ENCODE assay signal across 8 cellular contexts in the genomic region with DNA sequence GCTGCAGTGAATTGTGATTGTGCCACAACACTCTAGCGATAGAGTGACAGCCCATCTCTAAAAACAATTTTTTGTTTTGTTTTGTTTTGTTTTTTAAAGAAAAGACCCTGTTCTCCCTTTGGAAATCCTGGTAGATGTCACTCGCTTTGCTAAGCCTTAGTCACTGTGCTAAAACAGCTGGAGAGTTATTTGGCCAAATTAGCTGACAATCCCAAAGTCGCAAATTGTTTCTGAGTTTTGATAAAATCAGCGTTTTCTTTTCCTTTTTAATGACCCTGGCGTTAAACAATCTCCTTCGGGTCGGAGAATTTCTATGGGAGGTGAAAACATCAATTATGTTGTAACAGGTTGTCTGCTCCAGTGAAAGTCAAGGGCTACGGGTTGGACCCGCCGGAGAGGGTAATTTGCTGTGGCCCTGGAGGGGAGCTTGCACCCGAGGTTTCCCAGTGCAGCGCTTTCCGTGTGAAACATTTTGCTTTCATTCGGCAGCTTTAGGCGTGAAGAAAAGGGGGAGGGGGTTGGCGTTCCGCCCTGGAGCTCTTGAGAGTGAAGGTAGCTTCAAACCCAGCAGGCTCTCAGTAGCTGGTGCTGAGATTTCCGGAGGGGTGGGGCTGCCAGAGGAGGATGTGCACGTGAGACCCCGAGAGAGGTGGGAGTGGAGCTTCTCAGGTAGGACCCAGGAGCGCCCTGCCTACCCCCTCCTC.
A peak's percentile ranks its signal among the peaks of the same experiment; 100 is the strongest.
DNase-seq lines count a peak whose midpoint lies in the region; ATAC-seq and TF ChIP-seq lines count a peak whose summit lies in the region.

No MANE protein-coding gene starts in this region.

- H3K27me3 Mint-ChIP-seq in activated CD4-positive, alpha-beta T cell treated with anti-CD3 and anti-CD28 coated beads, Interleukin-2, amount 10 ng/mL, durations not matched to agents 7 days and 5 days: peaks cover 61% of the 10 kb centered on the region
- peaks cover 41% of the 10 kb centered on the region for H3K27me3 Mint-ChIP-seq in stimulated activated naive CD8-positive, alpha-beta T cell treated with anti-CD3 and anti-CD28 coated beads, Interleukin-15, Interleukin-2, amounts not matched to agents 100 ng/mL and 50 ng/mL, for 24 hours

- H3K4me1 Mint-ChIP-seq in activated CD4-positive, alpha-beta T cell treated with anti-CD3 and anti-CD28 coated beads, Interleukin-2, amount 10 ng/mL, durations not matched to agents 7 days and 5 days: peaks cover 6% of the 10 kb centered on the region
- H3K4me1 Mint-ChIP-seq in stimulated activated naive CD8-positive, alpha-beta T cell treated with anti-CD3 and anti-CD28 coated beads, Interleukin-15, Interleukin-2, amounts not matched to agents 100 ng/mL and 50 ng/mL, for 24 hours (ENCODE audit: low read depth): peaks cover 8% of the 10 kb centered on the region

- peak; percentile 20 for DNase-seq in activated CD4-positive, alpha-beta T cell treated with anti-CD3 and anti-CD28 coated beads, Interleukin-2, amount 10 ng/mL, durations not matched to agents 7 days and 5 days
- no peak for DNase-seq in activated CD4-positive, alpha-beta T cell treated with anti-CD3 and anti-CD28 coated beads, Interleukin-2, amount 50 U/mL, for 4 hours
- DNase-seq in astrocyte of the cerebellum (ENCODE audit: low read depth) (no peak), kidney glomerular epithelial cell (lab: John Stamatoyannopoulos, UW) (peak; percentile 17), cerebellar nuclear complex (lab: John Stamatoyannopoulos, UW) (no peak), GOT3 (lab: John Stamatoyannopoulos, UW) (no peak)

- no peaks in the 10 kb centered on the region for H3K9me3 Mint-ChIP-seq in activated CD4-positive, alpha-beta T cell treated with anti-CD3 and anti-CD28 coated beads, Interleukin-2, amount 10 ng/mL, durations not matched to agents 7 days and 5 days
- H3K9me3 Mint-ChIP-seq in stimulated activated naive CD8-positive, alpha-beta T cell treated with anti-CD3 and anti-CD28 coated beads, Interleukin-15, Interleukin-2, amounts not matched to agents 100 ng/mL and 50 ng/mL, for 24 hours: no peaks in the 10 kb centered on the region

- H3K27ac Mint-ChIP-seq in activated CD4-positive, alpha-beta T cell treated with anti-CD3 and anti-CD28 coated beads, Interleukin-2, amount 10 ng/mL, durations not matched to agents 7 days and 5 days: no peak overlapping the region
- no peak overlapping the region for H3K27ac Mint-ChIP-seq in stimulated activated naive CD8-positive, alpha-beta T cell treated with anti-CD3 and anti-CD28 coated beads, Interleukin-15, Interleukin-2, amounts not matched to agents 100 ng/mL and 50 ng/mL, for 24 hours

- peak overlapping the region; percentile 64 for H3K4me3 Mint-ChIP-seq in activated CD4-positive, alpha-beta T cell treated with anti-CD3 and anti-CD28 coated beads, Interleukin-2, amount 10 ng/mL, durations not matched to agents 7 days and 5 days
- peak overlapping the region; percentile 72 for H3K4me3 Mint-ChIP-seq in stimulated activated naive CD8-positive, alpha-beta T cell treated with anti-CD3 and anti-CD28 coated beads, Interleukin-15, Interleukin-2, amounts not matched to agents 100 ng/mL and 50 ng/mL, for 24 hours

- TF ChIP-seq CTCF in astrocyte of the cerebellum (IDR thresholded peaks at IDR 0.05; ENCODE audit: low read depth, low read length, missing control alignments): no peak

- no peak for ATAC-seq in GM18873 (IDR thresholded peaks at IDR 0.05; ENCODE audit: low FRiP score, unreplicated experiment)

- in situ Hi-C loops in astrocyte of the cerebellum (cut with HindIII; ENCODE audit: low sequenced_read_pairs): no loop called here

- CTCF ChIA-PET in activated CD4-positive, alpha-beta T cell treated with anti-CD3 and anti-CD28 coated beads, Interleukin-2, amount 10 ng/mL, durations not matched to agents 7 days and 5 days (lab: Charles Lee): no interaction called here

- peak overlapping the region; percentile 46 for H3K4me3 ChIP-seq in astrocyte of the cerebellum (ENCODE audit: low read depth, low read length)

- peaks cover 2% of the 10 kb centered on the region for H3K36me3 Mint-ChIP-seq in activated CD4-positive, alpha-beta T cell treated with anti-CD3 and anti-CD28 coated beads, Interleukin-2, amount 10 ng/mL, durations not matched to agents 7 days and 5 days (ENCODE audit: low read depth)
- H3K36me3 Mint-ChIP-seq in stimulated activated naive CD8-positive, alpha-beta T cell treated with anti-CD3 and anti-CD28 coated beads, Interleukin-15, Interleukin-2, amounts not matched to agents 100 ng/mL and 50 ng/mL, for 24 hours (ENCODE audit: low read depth): no peaks in the 10 kb centered on the region

- POLR2A ChIA-PET in activated CD4-positive, alpha-beta T cell treated with anti-CD3 and anti-CD28 coated beads, Interleukin-2, amount 10 ng/mL, durations not matched to agents 7 days and 5 days (lab: Charles Lee): no interaction called here

Comparison
In these comparisons a context has a peak if more than half of its experiments do, and no peak if none do; other contexts are left out.
1. DNase-seq: peak in activated CD4-positive, alpha-beta T cell treated with anti-CD3 and anti-CD28 coated beads, Interleukin-2, amount 10 ng/mL, durations not matched to agents 7 days and 5 days (single experiment) and kidney glomerular epithelial cell (single experiment); none in activated CD4-positive, alpha-beta T cell treated with anti-CD3 and anti-CD28 coated beads, Interleukin-2, amount 50 U/mL, for 4 hours (0 of 2), astrocyte of the cerebellum (single experiment), cerebellar nuclear complex (0 of 2) and GOT3 (single experiment).